13 cellular contexts compared by ENCODE assay signal in genomic region chr6:111803384-111803783, GRCh38.
DNase-seq lines count a peak whose midpoint lies in the region; ATAC-seq, FAIRE-seq and TF ChIP-seq lines count a peak whose summit lies in the region.
"Had no signal": no experiment of that assay in that cellular context is flagged by ENCODE, and none has a peak within 500 bp of the region (broad histone marks: within the 10 kb centered on the region; RNA-seq: fewer than 3 reads in every experiment).

No MANE protein-coding gene starts in this region.

- no peaks in the 10 kb centered on the region for H3K9me3 ChIP-seq in CD4-positive, alpha-beta memory T cell (ENCODE audit: control insufficient read depth in 1 of 2, low read length in 2 of 2)
- no peaks in the 10 kb centered on the region for H3K9me3 ChIP-seq in KOPT-K1 (ENCODE audit: insufficient read depth, low read length, poor library complexity, severe bottlenecking)
- H3K9me3 ChIP-seq in GM12878 (replicated peaks; ENCODE audit: control insufficient read depth, insufficient read depth, low read length), result no peaks in the 10 kb centered on the region

- H3K9ac ChIP-seq in GM12878 (ENCODE audit: control insufficient read depth, insufficient read depth, low read length), result no peak overlapping the region

- intact Hi-C loops in CD4-positive, alpha-beta memory T cell (cut with micrococcal nuclease), result no loop called here
- intact Hi-C loops in GM12878 (cut with micrococcal nuclease; ENCODE audit: unreplicated experiment), result no loop called here

- H2AFZ ChIP-seq in GM12878 (ENCODE audit: control insufficient read depth, low read depth, low read length), result no peak overlapping the region

- SMC1A ChIA-PET in GM12878 (lab: Charles Lee; ENCODE audit: uncharacterized antibody, unreplicated experiment), result interaction anchor here (0.9 to 5.1 kb wide), 24 partner anchors 8 to 237 kb away, joined by 3 to 91 read pairs (median 10); partner anchors contain the start of gene FYN

- peaks cover 66 to 98% (median 86%) of the 10 kb centered on the region in 4 donors for H3K4me1 Mint-ChIP-seq in CD4-positive, alpha-beta memory T cell
- peaks cover 53% of the 10 kb centered on the region for H3K4me1 Mint-ChIP-seq in nephron progenitor cell

- peak overlapping the region; percentile 77 for H3K27ac ChIP-seq in CD4-positive, alpha-beta memory T cell (ENCODE audit: low read depth, low read length)
- peak overlapping the region; percentile 29 for H3K27ac ChIP-seq in KOPT-K1 (ENCODE audit: low read depth, low read length, poor library complexity, severe bottlenecking)
- H3K27ac ChIP-seq in GM12878 (ENCODE audit: control insufficient read depth, insufficient read depth), result peak overlapping the region; percentile 70
- H3K27ac ChIP-seq in foreskin keratinocyte, result no peak overlapping the region
- H3K27ac ChIP-seq: HL-60 had no signal

- H3K27me3 Mint-ChIP-seq in CD4-positive, alpha-beta memory T cell, result no peaks in the 10 kb centered on the region
- peaks cover 4% of the 10 kb centered on the region for H3K27me3 Mint-ChIP-seq in nephron progenitor cell (ENCODE audit: low read depth, poor library complexity)

- TF ChIP-seq EP300 in GM12878 (IDR thresholded peaks at IDR 0.05; ENCODE audit: borderline replicate concordance in 1 of 2, control insufficient read depth in 1 of 2, low read depth in 2 of 2, low read length in 2 of 2), result no peak

- H3K27ac Mint-ChIP-seq in CD4-positive, alpha-beta memory T cell, result peak overlapping the region; percentile 94 to 99 (median 96)
- peak overlapping the region; percentile 55 for H3K27ac Mint-ChIP-seq in nephron progenitor cell
- H3K27ac Mint-ChIP-seq: mesothelial cell of epicardium had no signal

- TF ChIP-seq RAD21 in GM12878 (IDR thresholded peaks at IDR 0.05; ENCODE audit: insufficient read depth, low read depth, low read length), result no peak

- H3K4me3 ChIP-seq in CD4-positive, alpha-beta memory T cell (ENCODE audit: low read length in 2 of 2), result no peak overlapping the region
- no peak overlapping the region for H3K4me3 ChIP-seq in GM12878

- H3K4me2 ChIP-seq in GM12878 (ENCODE audit: control insufficient read depth, insufficient read depth), result peak overlapping the region; percentile 26; the same call in 1 of the 2 replicates

- H3K36me3 ChIP-seq in CD4-positive, alpha-beta memory T cell (ENCODE audit: insufficient read depth, low read length), result peaks cover 5% of the 10 kb centered on the region
- H3K36me3 ChIP-seq in KOPT-K1 (ENCODE audit: insufficient read depth, low read length), result no peaks in the 10 kb centered on the region
- peaks cover 2 to 6% of the 10 kb centered on the region in 2 experiments; a peak in 3 of 4 replicates for H3K36me3 ChIP-seq in GM12878 (ENCODE audit: control insufficient read depth in 2 of 2, insufficient read depth in 2 of 2, low read length in 1 of 2)

- peaks cover 46% of the 10 kb centered on the region for H3K79me2 ChIP-seq in GM12878 (ENCODE audit: control insufficient read depth, insufficient read depth, low read length)

- RAD21 ChIA-PET in GM12878 (lab: Charles Lee; ENCODE audit: unreplicated experiment), result interaction anchor here (1.1 to 4.8 kb wide), 18 partner anchors 9 to 70 kb away, joined by 3 to 58 read pairs (median 6); partner anchors contain the start of gene FYN

- peak; percentile 5; the same call in 2 of the 3 replicates for ATAC-seq in GM12878
- ATAC-seq in GM21526 (IDR thresholded peaks at IDR 0.05; ENCODE audit: low FRiP score, unreplicated experiment), result no peak
- no peak for ATAC-seq in foreskin keratinocyte

- WGBS in GM12878 (ENCODE audit: insufficient coverage, insufficient replicate concordance, low lambda C conversion rate, missing lambda C conversion rate), result 100% methylated on average over 1 of the region's 1 CpG

- in situ Hi-C loops in GM12878 (cut with MboI), result no loop called here

- no peaks in the 10 kb centered on the region for H3K27me3 ChIP-seq in CD4-positive, alpha-beta memory T cell (ENCODE audit: insufficient read depth, low read length)
- H3K27me3 ChIP-seq in GM12878 (replicated peaks in 1 of 2; ENCODE audit: control insufficient read depth in 2 of 2, insufficient read depth in 2 of 2, low read length in 1 of 2) (no peaks in the 10 kb centered on the region), foreskin keratinocyte (no peaks in the 10 kb centered on the region)

- H3K4me3 Mint-ChIP-seq in CD4-positive, alpha-beta memory T cell, result peak overlapping the region; percentile 53 to 86 (median 70)
- H3K4me3 Mint-ChIP-seq in nephron progenitor cell, result no peak overlapping the region
- H3K4me3 Mint-ChIP-seq: mesothelial cell of epicardium had no signal

- H3K36me3 Mint-ChIP-seq in CD4-positive, alpha-beta memory T cell, result peaks cover 29 to 37% of the 10 kb centered on the region in 2 donors
- H3K36me3 Mint-ChIP-seq in nephron progenitor cell (ENCODE audit: low read depth), result peaks cover 15% of the 10 kb centered on the region

- CTCF ChIA-PET in CD4-positive, alpha-beta memory T cell (lab: Charles Lee; ENCODE audit: partially characterized antibody), result interaction anchor here (0.9 to 5.0 kb wide), 18 partner anchors 8 to 207 kb away, joined by 3 to 21 read pairs (median 8); partner anchors contain the start of gene FYN
- CTCF ChIA-PET in GM12878 (lab: Yijun Ruan, JAX), result interaction anchor here (0.9 to 4.2 kb wide), 12 partner anchors 8 to 93 kb away, joined by 3 to 36 read pairs (median 6); no protein-coding TSS in a partner anchor

- no peaks in the 10 kb centered on the region for H3K9me3 Mint-ChIP-seq in CD4-positive, alpha-beta memory T cell
- H3K9me3 Mint-ChIP-seq in nephron progenitor cell, result no peaks in the 10 kb centered on the region
- H3K9me3 Mint-ChIP-seq: mesothelial cell of epicardium had no signal

- POLR2A ChIA-PET in CD4-positive, alpha-beta memory T cell (lab: Charles Lee; ENCODE audit: partially characterized antibody), result interaction anchor here (0.9 to 3.0 kb wide), 20 partner anchors 8 to 225 kb away, joined by 3 to 27 read pairs (median 5); no protein-coding TSS in a partner anchor
- POLR2A ChIA-PET in GM12878 (lab: Charles Lee), result interaction anchor here (1.0 to 1.9 kb wide), 6 partner anchors 9 to 40 kb away, joined by 3 to 6 read pairs (median 4); no protein-coding TSS in a partner anchor

- no peaks in the 10 kb centered on the region for H4K20me1 ChIP-seq in GM12878 (ENCODE audit: control insufficient read depth, insufficient read depth)

- TF ChIP-seq CTCF in GM12878 (IDR thresholded peaks at IDR 0.05 in 2 of 3, conservative IDR thresholded peaks at IDR 0.05 in 1 of 3; ENCODE audit: control insufficient read depth in 2 of 3, extremely low read depth in 1 of 3, insufficient read depth in 1 of 3, low read depth in 3 of 3, low read length in 3 of 3) (no peak), nephron progenitor cell (IDR thresholded peaks at IDR 0.05) (no peak), foreskin keratinocyte (conservative IDR thresholded peaks at IDR 0.05) (no peak)

- no peak for TF ChIP-seq POLR2A in GM12878 (IDR thresholded peaks at IDR 0.05; ENCODE audit: low read depth, low read length)

- no TSS peak for BruUV-seq in GM12878 (replicated peaks; lab: Mats Ljungman, UMichigan)

- no peak for DNase-seq in CD4-positive, alpha-beta memory T cell
- DNase-seq in GM12878 (ENCODE audit: low read depth, low spot score) (no peak), nephron progenitor cell (no peak), C1 segment of cervical spinal cord (lab: John Stamatoyannopoulos, UW) (no peak), DMS53 treated with DMSO at 0.1 percent for 48 hours (lab: John Stamatoyannopoulos, UW; ENCODE audit: unreplicated experiment) (no peak), foreskin keratinocyte (no peak)
- DNase-seq: activated effector memory CD4-positive, alpha-beta T cell treated with Interleukin-2 at 50 U/mL for 16 hours; NCI-H1417 treated with DMSO at 0.1 percent for 48 hours; NK-92 treated with Interleukin-12 subunit alpha and Interleukin-12 subunit beta, amount 100 ng/mL, for 24 hours had no signal

- no peak for FAIRE-seq in GM12878 (lab: Jason Lieb, UNC)

- H3K4me1 ChIP-seq in CD4-positive, alpha-beta memory T cell (ENCODE audit: insufficient read depth, low read length), result peaks cover 98% of the 10 kb centered on the region
- peaks cover 68% of the 10 kb centered on the region for H3K4me1 ChIP-seq in GM12878 (ENCODE audit: control insufficient read depth, insufficient read depth, low read length)
- H3K4me1 ChIP-seq in foreskin keratinocyte, result peaks cover 18% of the 10 kb centered on the region

TF ChIP-seq in GM12878, 131 proteins besides CTCF, POLR2A, EP300 and RAD21:
- TF ChIP-seq TCF7 (IDR thresholded peaks at IDR 0.05; ENCODE audit: borderline replicate concordance) (no peak), ZSCAN29 (IDR thresholded peaks at IDR 0.05) (no peak), MLLT1 (IDR thresholded peaks at IDR 0.05) (no peak), MTA3 (IDR thresholded peaks at IDR 0.05; ENCODE audit: borderline replicate concordance, low read length) (no peak), POLR2AphosphoS5 (IDR thresholded peaks at IDR 0.05; ENCODE audit: low read length) (no peak), RB1 (IDR thresholded peaks at IDR 0.05; ENCODE audit: borderline replicate concordance) (no peak), ZNF217 (IDR thresholded peaks at IDR 0.05) (no peak), CBX5 (IDR thresholded peaks at IDR 0.05; ENCODE audit: low read depth) (no peak)
- TF ChIP-seq, protein P1, sequence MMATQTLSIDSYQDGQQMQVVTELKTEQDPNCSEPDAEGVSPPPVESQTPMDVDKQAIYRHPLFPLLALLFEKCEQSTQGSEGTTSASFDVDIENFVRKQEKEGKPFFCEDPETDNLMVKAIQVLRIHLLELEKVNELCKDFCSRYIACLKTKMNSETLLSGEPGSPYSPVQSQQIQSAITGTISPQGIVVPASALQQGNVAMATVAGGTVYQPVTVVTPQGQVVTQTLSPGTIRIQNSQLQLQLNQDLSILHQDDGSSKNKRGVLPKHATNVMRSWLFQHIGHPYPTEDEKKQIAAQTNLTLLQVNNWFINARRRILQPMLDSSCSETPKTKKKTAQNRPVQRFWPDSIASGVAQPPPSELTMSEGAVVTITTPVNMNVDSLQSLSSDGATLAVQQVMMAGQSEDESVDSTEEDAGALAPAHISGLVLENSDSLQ (IDR thresholded peaks at IDR 0.05), result no peak
